In genomic region chr10:5598085-5598690, GRCh38 we compare ENCODE assay signal across 1 cellular context.
A peak's percentile ranks its signal among the peaks of the same experiment; 100 is the strongest.
TF ChIP-seq lines count a peak whose summit lies in the region.

No MANE protein-coding gene starts in this region.

TF ChIP-seq in K562, 482 proteins besides CTCF, POLR2A, EP300 and RAD21 (continued from another document and continues in another):
- TF ChIP-seq, protein P1, sequence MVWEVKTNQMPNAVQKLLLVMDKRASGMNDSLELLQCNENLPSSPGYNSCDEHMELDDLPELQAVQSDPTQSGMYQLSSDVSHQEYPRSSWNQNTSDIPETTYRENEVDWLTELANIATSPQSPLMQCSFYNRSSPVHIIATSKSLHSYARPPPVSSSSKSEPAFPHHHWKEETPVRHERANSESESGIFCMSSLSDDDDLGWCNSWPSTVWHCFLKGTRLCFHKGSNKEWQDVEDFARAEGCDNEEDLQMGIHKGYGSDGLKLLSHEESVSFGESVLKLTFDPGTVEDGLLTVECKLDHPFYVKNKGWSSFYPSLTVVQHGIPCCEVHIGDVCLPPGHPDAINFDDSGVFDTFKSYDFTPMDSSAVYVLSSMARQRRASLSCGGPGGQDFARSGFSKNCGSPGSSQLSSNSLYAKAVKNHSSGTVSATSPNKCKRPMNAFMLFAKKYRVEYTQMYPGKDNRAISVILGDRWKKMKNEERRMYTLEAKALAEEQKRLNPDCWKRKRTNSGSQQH (CRISPR knock-in tag; IDR thresholded peaks at IDR 0.05): 0 out of 2 replicates have a peak, but pooled peaks have one; percentile 9
- TF ChIP-seq IRF1 (CRISPR knock-in tag; IDR thresholded peaks at IDR 0.05; ENCODE audit: borderline replicate concordance) (no peak), DIDO1 (tag; IDR thresholded peaks at IDR 0.05; ENCODE audit: low read depth) (no peak), MTA2 (IDR thresholded peaks at IDR 0.05; ENCODE audit: low read depth) (no peak), KLF1 (tag; IDR thresholded peaks at IDR 0.05) (no peak), ETV5 (CRISPR knock-in tag; IDR thresholded peaks at IDR 0.05; ENCODE audit: low read depth) (no peak), ZKSCAN1 (IDR thresholded peaks at IDR 0.05; ENCODE audit: low read depth, low read length) (no peak), ELF4 (CRISPR knock-in tag; IDR thresholded peaks at IDR 0.05) (peak; percentile 52; the same call in 1 of the 2 replicates), ZNF449 (CRISPR knock-in tag; IDR thresholded peaks at IDR 0.05) (no peak), ZNF766 (CRISPR knock-in tag; conservative IDR thresholded peaks at IDR 0.05) (no peak), TSC22D4 (tag; IDR thresholded peaks at IDR 0.05) (peak; percentile 4; the same call in 1 of the 2 replicates), HINFP (tag; conservative IDR thresholded peaks at IDR 0.05; ENCODE audit: low read depth) (no peak; the same call in 1 of the 2 replicates), HDAC8 (tag; IDR thresholded peaks at IDR 0.05) (no peak), MAX (CRISPR knock-in tag; IDR thresholded peaks at IDR 0.05) (no peak), NFATC3 (IDR thresholded peaks at IDR 0.05) (no peak), GATAD2A (IDR thresholded peaks at IDR 0.05) (no peak), RUNX1 (IDR thresholded peaks at IDR 0.05; ENCODE audit: low read depth) (no peak), FOS (IDR thresholded peaks at IDR 0.05; ENCODE audit: extremely low read depth, insufficient read length) (no peak), HDAC1 (IDR thresholded peaks at IDR 0.05) (0 out of 4 replicates have a peak, but pooled peaks of 1 of the 2 experiments have one; percentile 20), PTRF (tag; IDR thresholded peaks at IDR 0.05) (no peak), ARID4B (CRISPR knock-in tag; IDR thresholded peaks at IDR 0.05) (no peak), ELK1 (CRISPR knock-in tag; IDR thresholded peaks at IDR 0.05) (no peak), NCOA4 (IDR thresholded peaks at IDR 0.05; ENCODE audit: partially characterized antibody) (peak; percentile 35), ZFPM2 (CRISPR knock-in tag; IDR thresholded peaks at IDR 0.05) (no peak), KHSRP (IDR thresholded peaks at IDR 0.05) (no peak), POLR2H (tag; IDR thresholded peaks at IDR 0.05; ENCODE audit: low read depth) (no peak), XRCC4 (IDR thresholded peaks at IDR 0.05; ENCODE audit: extremely low read depth, insufficient read depth, insufficient read length) (no peak), ZZZ3 (IDR thresholded peaks at IDR 0.05) (no peak), ETV1 (tag; conservative IDR thresholded peaks at IDR 0.05; ENCODE audit: low read depth) (no peak), KLF16 (IDR thresholded peaks at IDR 0.05) (no peak), SP1 (CRISPR knock-in tag; IDR thresholded peaks at IDR 0.05) (no peak), SMAD4 (CRISPR knock-in tag; conservative IDR thresholded peaks at IDR 0.05) (no peak), ETS2 (tag; IDR thresholded peaks at IDR 0.05; ENCODE audit: borderline replicate concordance, poor library complexity, severe bottlenecking) (no peak), BRD4 (IDR thresholded peaks at IDR 0.05) (no peak), ZNF277 (CRISPR knock-in tag; IDR thresholded peaks at IDR 0.05; ENCODE audit: borderline replicate concordance) (no peak)
- TF ChIP-seq, protein P2, sequence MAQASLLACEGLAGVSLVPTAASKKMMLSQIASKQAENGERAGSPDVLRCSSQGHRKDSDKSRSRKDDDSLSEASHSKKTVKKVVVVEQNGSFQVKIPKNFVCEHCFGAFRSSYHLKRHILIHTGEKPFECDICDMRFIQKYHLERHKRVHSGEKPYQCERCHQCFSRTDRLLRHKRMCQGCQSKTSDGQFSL (CRISPR knock-in tag; IDR thresholded peaks at IDR 0.05): no peak
- TF ChIP-seq, protein P2 (tag; IDR thresholded peaks at IDR 0.05): no peak
- TF ChIP-seq, protein P3, sequence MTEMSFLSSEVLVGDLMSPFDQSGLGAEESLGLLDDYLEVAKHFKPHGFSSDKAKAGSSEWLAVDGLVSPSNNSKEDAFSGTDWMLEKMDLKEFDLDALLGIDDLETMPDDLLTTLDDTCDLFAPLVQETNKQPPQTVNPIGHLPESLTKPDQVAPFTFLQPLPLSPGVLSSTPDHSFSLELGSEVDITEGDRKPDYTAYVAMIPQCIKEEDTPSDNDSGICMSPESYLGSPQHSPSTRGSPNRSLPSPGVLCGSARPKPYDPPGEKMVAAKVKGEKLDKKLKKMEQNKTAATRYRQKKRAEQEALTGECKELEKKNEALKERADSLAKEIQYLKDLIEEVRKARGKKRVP (CRISPR knock-in tag; IDR thresholded peaks at IDR 0.05): no peak
- TF ChIP-seq, protein P4, sequence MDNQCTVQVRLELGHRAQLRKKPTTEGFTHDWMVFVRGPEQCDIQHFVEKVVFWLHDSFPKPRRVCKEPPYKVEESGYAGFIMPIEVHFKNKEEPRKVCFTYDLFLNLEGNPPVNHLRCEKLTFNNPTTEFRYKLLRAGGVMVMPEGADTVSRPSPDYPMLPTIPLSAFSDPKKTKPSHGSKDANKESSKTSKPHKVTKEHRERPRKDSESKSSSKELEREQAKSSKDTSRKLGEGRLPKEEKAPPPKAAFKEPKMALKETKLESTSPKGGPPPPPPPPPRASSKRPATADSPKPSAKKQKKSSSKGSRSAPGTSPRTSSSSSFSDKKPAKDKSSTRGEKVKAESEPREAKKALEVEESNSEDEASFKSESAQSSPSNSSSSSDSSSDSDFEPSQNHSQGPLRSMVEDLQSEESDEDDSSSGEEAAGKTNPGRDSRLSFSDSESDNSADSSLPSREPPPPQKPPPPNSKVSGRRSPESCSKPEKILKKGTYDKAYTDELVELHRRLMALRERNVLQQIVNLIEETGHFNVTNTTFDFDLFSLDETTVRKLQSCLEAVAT (IDR thresholded peaks at IDR 0.05): no peak
- TF ChIP-seq, protein P5, sequence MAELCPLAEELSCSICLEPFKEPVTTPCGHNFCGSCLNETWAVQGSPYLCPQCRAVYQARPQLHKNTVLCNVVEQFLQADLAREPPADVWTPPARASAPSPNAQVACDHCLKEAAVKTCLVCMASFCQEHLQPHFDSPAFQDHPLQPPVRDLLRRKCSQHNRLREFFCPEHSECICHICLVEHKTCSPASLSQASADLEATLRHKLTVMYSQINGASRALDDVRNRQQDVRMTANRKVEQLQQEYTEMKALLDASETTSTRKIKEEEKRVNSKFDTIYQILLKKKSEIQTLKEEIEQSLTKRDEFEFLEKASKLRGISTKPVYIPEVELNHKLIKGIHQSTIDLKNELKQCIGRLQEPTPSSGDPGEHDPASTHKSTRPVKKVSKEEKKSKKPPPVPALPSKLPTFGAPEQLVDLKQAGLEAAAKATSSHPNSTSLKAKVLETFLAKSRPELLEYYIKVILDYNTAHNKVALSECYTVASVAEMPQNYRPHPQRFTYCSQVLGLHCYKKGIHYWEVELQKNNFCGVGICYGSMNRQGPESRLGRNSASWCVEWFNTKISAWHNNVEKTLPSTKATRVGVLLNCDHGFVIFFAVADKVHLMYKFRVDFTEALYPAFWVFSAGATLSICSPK (IDR thresholded peaks at IDR 0.05; ENCODE audit: borderline replicate concordance): no peak
- TF ChIP-seq, protein P6, sequence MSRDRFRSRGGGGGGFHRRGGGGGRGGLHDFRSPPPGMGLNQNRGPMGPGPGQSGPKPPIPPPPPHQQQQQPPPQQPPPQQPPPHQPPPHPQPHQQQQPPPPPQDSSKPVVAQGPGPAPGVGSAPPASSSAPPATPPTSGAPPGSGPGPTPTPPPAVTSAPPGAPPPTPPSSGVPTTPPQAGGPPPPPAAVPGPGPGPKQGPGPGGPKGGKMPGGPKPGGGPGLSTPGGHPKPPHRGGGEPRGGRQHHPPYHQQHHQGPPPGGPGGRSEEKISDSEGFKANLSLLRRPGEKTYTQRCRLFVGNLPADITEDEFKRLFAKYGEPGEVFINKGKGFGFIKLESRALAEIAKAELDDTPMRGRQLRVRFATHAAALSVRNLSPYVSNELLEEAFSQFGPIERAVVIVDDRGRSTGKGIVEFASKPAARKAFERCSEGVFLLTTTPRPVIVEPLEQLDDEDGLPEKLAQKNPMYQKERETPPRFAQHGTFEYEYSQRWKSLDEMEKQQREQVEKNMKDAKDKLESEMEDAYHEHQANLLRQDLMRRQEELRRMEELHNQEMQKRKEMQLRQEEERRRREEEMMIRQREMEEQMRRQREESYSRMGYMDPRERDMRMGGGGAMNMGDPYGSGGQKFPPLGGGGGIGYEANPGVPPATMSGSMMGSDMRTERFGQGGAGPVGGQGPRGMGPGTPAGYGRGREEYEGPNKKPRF (IDR thresholded peaks at IDR 0.05; ENCODE audit: low read depth, low read length): no peak
